13 cellular contexts compared by ENCODE assay signal in genomic region chr15:40306371-40306770, GRCh38. TPM values are rescaled to one million over a fixed set of nuclear protein-coding genes. Genes with fewer than 3 reads are reported as not detected.
A peak's percentile ranks its signal among the peaks of the same experiment; 100 is the strongest.
DNase-seq lines count a peak whose midpoint lies in the region; ATAC-seq, FAIRE-seq and TF ChIP-seq lines count a peak whose summit lies in the region.
"Had no signal": no experiment of that assay in that cellular context is flagged by ENCODE, and none has a peak within 500 bp of the region (broad histone marks: within the 10 kb centered on the region; RNA-seq: fewer than 3 reads in every experiment).

No MANE protein-coding gene starts in this region.

- no peak for FAIRE-seq in GM19239 (lab: Jason Lieb, UNC)
- FAIRE-seq: G401.6 had no signal

- H3K27me3 ChIP-seq in RWPE2 (ENCODE audit: insufficient read depth, poor library complexity, severe bottlenecking) (no peaks in the 10 kb centered on the region), endodermal cell (ENCODE audit: control insufficient read depth, insufficient read depth, low read length, poor library complexity, severe bottlenecking) (peaks cover 24% of the 10 kb centered on the region)

- no peak overlapping the region for H3K9ac ChIP-seq in endodermal cell (ENCODE audit: extremely low read depth, low read length, poor library complexity, severe bottlenecking)

- CTCF ChIA-PET in activated CD4-positive, alpha-beta T cell treated with anti-CD3 and anti-CD28 coated beads, Interleukin-2, amount 10 ng/mL, durations not matched to agents 7 days and 5 days (lab: Charles Lee), result interaction anchor here (1.0 to 9.5 kb wide), 11 partner anchors 10 to 116 kb away, joined by 3 to 93 read pairs (median 14); partner anchors contain the start of genes ANKRD63 and INAFM2

- no peaks in the 10 kb centered on the region for H3K9me3 Mint-ChIP-seq in activated CD4-positive, alpha-beta T cell treated with anti-CD3 and anti-CD28 coated beads, Interleukin-2, amount 10 ng/mL, durations not matched to agents 7 days and 5 days
- no peaks in the 10 kb centered on the region for H3K9me3 Mint-ChIP-seq in endodermal cell
- H3K9me3 Mint-ChIP-seq in stimulated activated effector memory CD8-positive, alpha-beta T cell treated with anti-CD3 and anti-CD28 coated beads, Interleukin-12 subunit alpha, Interleukin-12 subunit beta, amount 100 ng/mL, for 72 hours, result no peaks in the 10 kb centered on the region

- H3K9me3 ChIP-seq in RWPE2 (ENCODE audit: severe bottlenecking) (no peaks in the 10 kb centered on the region), endodermal cell (ENCODE audit: control insufficient read depth, low read length) (no peaks in the 10 kb centered on the region)

- peak overlapping the region; percentile 98 for H3K27ac Mint-ChIP-seq in activated CD4-positive, alpha-beta T cell treated with anti-CD3 and anti-CD28 coated beads, Interleukin-2, amount 10 ng/mL, durations not matched to agents 7 days and 5 days
- peak overlapping the region; percentile 30 for H3K27ac Mint-ChIP-seq in endodermal cell
- H3K27ac Mint-ChIP-seq in stimulated activated effector memory CD8-positive, alpha-beta T cell treated with anti-CD3 and anti-CD28 coated beads, Interleukin-12 subunit alpha, Interleukin-12 subunit beta, amount 100 ng/mL, for 72 hours, result peak overlapping the region; percentile 96

- TF ChIP-seq CTCF in RWPE2 (IDR thresholded peaks at IDR 0.05; ENCODE audit: poor library complexity, severe bottlenecking) (no peak), endodermal cell (conservative IDR thresholded peaks at IDR 0.05) (no peak)

- H3K4me3 Mint-ChIP-seq in activated CD4-positive, alpha-beta T cell treated with anti-CD3 and anti-CD28 coated beads, Interleukin-2, amount 10 ng/mL, durations not matched to agents 7 days and 5 days, result peak overlapping the region; percentile 99
- H3K4me3 Mint-ChIP-seq in endodermal cell, result no peak overlapping the region
- H3K4me3 Mint-ChIP-seq in stimulated activated effector memory CD8-positive, alpha-beta T cell treated with anti-CD3 and anti-CD28 coated beads, Interleukin-12 subunit alpha, Interleukin-12 subunit beta, amount 100 ng/mL, for 72 hours, result peak overlapping the region; percentile 92
- H3K4me3 Mint-ChIP-seq: brain had no signal

- H3K36me3 ChIP-seq in RWPE2 (ENCODE audit: low read depth), result no peaks in the 10 kb centered on the region
- no peaks in the 10 kb centered on the region for H3K36me3 ChIP-seq in endodermal cell (ENCODE audit: control insufficient read depth, insufficient read depth, low read length)

- H3K4me3 ChIP-seq in RWPE2 (ENCODE audit: severe bottlenecking), result no peak overlapping the region
- no peak overlapping the region for H3K4me3 ChIP-seq in endodermal cell (ENCODE audit: low read length)

- 93% methylated on average over 5 of the region's 5 CpGs; no CpG with 5 or more reads in 1 of the 2 experiments for WGBS in endodermal cell (ENCODE audit: insufficient coverage in 1 of 2, insufficient read length in 1 of 2), 2 experiments

- no peak for ATAC-seq in RWPE2 (ENCODE audit: low read depth)
- ATAC-seq in stimulated activated effector memory CD8-positive, alpha-beta T cell treated with anti-CD3 and anti-CD28 coated beads, Interleukin-12 subunit alpha, Interleukin-12 subunit beta, amount 100 ng/mL, for 72 hours, result no peak

- no peak overlapping the region for H3K27ac ChIP-seq in RWPE2 (ENCODE audit: poor library complexity, severe bottlenecking)
- no peak overlapping the region for H3K27ac ChIP-seq in endodermal cell (ENCODE audit: low read depth, low read length)

- POLR2A ChIA-PET in activated CD4-positive, alpha-beta T cell treated with anti-CD3 and anti-CD28 coated beads, Interleukin-2, amount 10 ng/mL, durations not matched to agents 7 days and 5 days (lab: Charles Lee), result no interaction called here

- peaks cover 31% of the 10 kb centered on the region for H3K36me3 Mint-ChIP-seq in activated CD4-positive, alpha-beta T cell treated with anti-CD3 and anti-CD28 coated beads, Interleukin-2, amount 10 ng/mL, durations not matched to agents 7 days and 5 days (ENCODE audit: low read depth)
- no peaks in the 10 kb centered on the region for H3K36me3 Mint-ChIP-seq in endodermal cell (ENCODE audit: low read depth)
- peaks cover 32% of the 10 kb centered on the region for H3K36me3 Mint-ChIP-seq in stimulated activated effector memory CD8-positive, alpha-beta T cell treated with anti-CD3 and anti-CD28 coated beads, Interleukin-12 subunit alpha, Interleukin-12 subunit beta, amount 100 ng/mL, for 72 hours
- H3K36me3 Mint-ChIP-seq: brain had no signal

- H3K27me3 Mint-ChIP-seq in activated CD4-positive, alpha-beta T cell treated with anti-CD3 and anti-CD28 coated beads, Interleukin-2, amount 10 ng/mL, durations not matched to agents 7 days and 5 days, result peaks cover 2% of the 10 kb centered on the region
- H3K27me3 Mint-ChIP-seq in endodermal cell (ENCODE audit: insufficient read depth), result peaks cover 28% of the 10 kb centered on the region

- peaks cover 42% of the 10 kb centered on the region for H3K4me1 Mint-ChIP-seq in activated CD4-positive, alpha-beta T cell treated with anti-CD3 and anti-CD28 coated beads, Interleukin-2, amount 10 ng/mL, durations not matched to agents 7 days and 5 days
- peaks cover 22% of the 10 kb centered on the region for H3K4me1 Mint-ChIP-seq in endodermal cell
- H3K4me1 Mint-ChIP-seq in stimulated activated effector memory CD8-positive, alpha-beta T cell treated with anti-CD3 and anti-CD28 coated beads, Interleukin-12 subunit alpha, Interleukin-12 subunit beta, amount 100 ng/mL, for 72 hours, result peaks cover 58% of the 10 kb centered on the region

- DNase-seq in activated CD4-positive, alpha-beta T cell treated with anti-CD3 and anti-CD28 coated beads, Interleukin-2, amount 10 ng/mL, durations not matched to agents 7 days and 5 days, result no peak
- no peak for DNase-seq in activated CD4-positive, alpha-beta T cell treated with anti-CD3 and anti-CD28 coated beads for 1 hour
- peak; percentile 54 for DNase-seq in RWPE2 (ENCODE audit: low spot score)
- no peak for DNase-seq in endodermal cell
- no peak for DNase-seq in stimulated activated effector memory CD8-positive, alpha-beta T cell treated with anti-CD3 and anti-CD28 coated beads, Interleukin-12 subunit alpha, Interleukin-12 subunit beta, amount 100 ng/mL, for 72 hours (ENCODE audit: low spot score in 2 of 2)
- DNase-seq in GM19239 (ENCODE audit: insufficient read length, low spot score), result no peak
- DNase-seq in SKM-1 treated with dmso at 0.1 percent for 144 hours (lab: John Stamatoyannopoulos, UW; ENCODE audit: unreplicated experiment), result no peak
- no peak for DNase-seq in DMS53 (lab: John Stamatoyannopoulos, UW)
- DNase-seq: activated CD4-positive, alpha-beta T cell treated with anti-CD3 and anti-CD28 coated beads, Interleukin-2, amount 50 U/mL, for 1 hour; NCI-H2081 had no signal

- no peaks in the 10 kb centered on the region for H3K4me1 ChIP-seq in RWPE2 (ENCODE audit: insufficient read depth, poor library complexity, severe bottlenecking)
- peaks cover 6% of the 10 kb centered on the region for H3K4me1 ChIP-seq in endodermal cell (ENCODE audit: control insufficient read depth, insufficient read depth, low read length)

RNA-seq across cellular contexts. Expression of gene PLCB2, which starts 1.4 kb away (rescaled TPM):
- 100 to 1,000 TPM; 195 to 196 TPM for total RNA-seq in activated CD4-positive, alpha-beta T cell treated with anti-CD3 and anti-CD28 coated beads, Interleukin-2, amount 10 ng/mL, durations not matched to agents 7 days and 5 days
- total RNA-seq in endodermal cell, result 1 to 10 TPM; 4.4 to 5.3 TPM
- polyA plus RNA-seq in endodermal cell (2013, experiment 1 of 2), result 5.8 TPM
- polyA plus RNA-seq in endodermal cell (2013, experiment 2 of 2), result 5.2 TPM

RNA-seq across cellular contexts. Expression of gene INAFM2, which starts 17.1 kb away (rescaled TPM):
- 1 to 10 TPM; 6.6 to 8.5 TPM for total RNA-seq in activated CD4-positive, alpha-beta T cell treated with anti-CD3 and anti-CD28 coated beads, Interleukin-2, amount 10 ng/mL, durations not matched to agents 7 days and 5 days
- 1 to 10 TPM; 4.6 to 8.6 TPM for total RNA-seq in endodermal cell
- 22.2 TPM for polyA plus RNA-seq in endodermal cell (2013, experiment 1 of 2)
- 19.8 TPM for polyA plus RNA-seq in endodermal cell (2013, experiment 2 of 2)

RNA-seq across cellular contexts. Expression of gene ANKRD63, which starts 23.5 kb away (rescaled TPM):
- total RNA-seq in activated CD4-positive, alpha-beta T cell treated with anti-CD3 and anti-CD28 coated beads, Interleukin-2, amount 10 ng/mL, durations not matched to agents 7 days and 5 days, result under 1 TPM in 1 of 2 experiments, not detected in 1; 0.17 TPM
- total RNA-seq in endodermal cell, result not detected
- polyA plus RNA-seq in endodermal cell (2013, experiment 1 of 2), result 0.39 TPM
- polyA plus RNA-seq in endodermal cell (2013, experiment 2 of 2), result 0.33 TPM
- total RNA-seq: RPMI7951 had no signal

RNA-seq across cellular contexts. Expression of gene CCDC9B, which starts 34.4 kb away (rescaled TPM):
- total RNA-seq in activated CD4-positive, alpha-beta T cell treated with anti-CD3 and anti-CD28 coated beads, Interleukin-2, amount 10 ng/mL, durations not matched to agents 7 days and 5 days, result 1 to 10 TPM in 1 of 2 experiments, under 1 TPM in 1; 0.81 to 1.0 TPM
- total RNA-seq in endodermal cell, result under 1 TPM; 0.15 to 0.42 TPM
- 0.57 TPM for polyA plus RNA-seq in endodermal cell (2013, experiment 1 of 2)
- 0.12 TPM for polyA plus RNA-seq in endodermal cell (2013, experiment 2 of 2)

RNA-seq across cellular contexts. Expression of gene PHGR1, which starts 44.5 kb away (rescaled TPM):
- total RNA-seq in activated CD4-positive, alpha-beta T cell treated with anti-CD3 and anti-CD28 coated beads, Interleukin-2, amount 10 ng/mL, durations not matched to agents 7 days and 5 days, result not detected
- total RNA-seq in endodermal cell, result not detected
- not detected for polyA plus RNA-seq in endodermal cell (2013, experiment 1 of 2)
- polyA plus RNA-seq in endodermal cell (2013, experiment 2 of 2), result not detected
- total RNA-seq: RPMI7951 had no signal

Comparison
In these comparisons a context has a peak if more than half of its experiments do, and no peak if none do; other contexts are left out.
1. H3K27ac Mint-ChIP-seq: peak in every context shown above with its lines; median percentile 98 in activated CD4-positive, alpha-beta T cell treated with anti-CD3 and anti-CD28 coated beads, Interleukin-2, amount 10 ng/mL, durations not matched to agents 7 days and 5 days; 96 in stimulated activated effector memory CD8-positive, alpha-beta T cell treated with anti-CD3 and anti-CD28 coated beads, Interleukin-12 subunit alpha, Interleukin-12 subunit beta, amount 100 ng/mL, for 72 hours; 30 in endodermal cell.
2. RNA of gene PLCB2, which starts 1.4 kb away (total RNA-seq): 195 to 196 TPM in activated CD4-positive, alpha-beta T cell treated with anti-CD3 and anti-CD28 coated beads, Interleukin-2, amount 10 ng/mL, durations not matched to agents 7 days and 5 days; 4.4 to 5.3 TPM in endodermal cell; every median in the first group is over 10 times any median in the second.